ENCODE assay signal across 8 cellular contexts in the genomic region with DNA sequence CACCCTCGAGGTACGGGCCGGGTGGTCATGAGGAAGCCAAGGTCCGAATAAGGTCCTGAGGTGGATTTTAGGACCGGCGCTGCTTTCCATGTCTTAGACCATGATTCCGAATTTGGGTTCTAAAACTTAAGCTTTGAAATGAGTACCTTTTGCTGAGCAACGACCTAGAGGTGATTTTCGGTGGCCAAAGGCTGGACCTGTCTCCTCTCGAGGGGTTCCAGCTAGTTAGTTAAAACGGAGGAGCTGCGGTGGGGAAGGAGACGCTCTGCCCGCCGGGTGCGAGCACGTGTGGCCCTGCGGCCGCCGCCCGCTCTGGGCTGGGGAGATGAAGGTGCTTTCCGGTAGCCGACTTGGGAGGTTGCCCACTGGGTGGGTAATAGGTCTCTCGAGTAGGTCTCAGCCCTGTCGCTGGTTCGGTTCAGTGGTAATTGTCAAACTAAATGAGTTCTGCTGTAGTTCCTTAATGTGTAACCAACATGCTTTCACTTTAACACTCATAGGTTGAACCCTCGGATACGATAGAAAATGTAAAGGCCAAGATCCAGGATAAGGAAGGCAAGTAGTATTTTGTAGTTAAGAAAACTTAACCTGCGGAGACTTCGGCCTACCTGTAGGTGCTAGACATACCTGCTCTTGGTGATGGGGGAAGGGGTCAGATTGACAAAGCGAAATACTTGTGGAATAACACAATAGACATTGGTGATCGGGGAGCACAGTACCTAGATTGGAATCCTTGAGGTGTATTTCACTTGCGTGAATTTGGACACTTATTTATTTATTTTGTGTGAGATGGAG. TPM values are rescaled to one million over a fixed set of nuclear protein-coding genes. Genes with fewer than 3 reads are reported as not detected.
DNase-seq lines count a peak whose midpoint lies in the region; FAIRE-seq and TF ChIP-seq lines count a peak whose summit lies in the region.

No MANE protein-coding gene starts in this region.

- DNase-seq in HFFc6: no peak
- peak; percentile 56 for DNase-seq in OCI-M1 (lab: John Stamatoyannopoulos, UW)
- DNase-seq in activated naive CD4-positive, alpha-beta T cell treated with anti-CD3 and anti-CD28 coated beads for 36 hours: peak; percentile 59
- DNase-seq in cardiac septum (ENCODE audit: low spot score): peak; percentile 78
- no peak for DNase-seq in SIG-M5 treated with dmso at 0.1 percent for 504 hours (lab: John Stamatoyannopoulos, UW; ENCODE audit: unreplicated experiment)
- DNase-seq in H54 (ENCODE audit: insufficient read length, low spot score): no peak

- H3K27me3 Mint-ChIP-seq in HFFc6 (ENCODE audit: insufficient read depth): peaks cover 2% of the 10 kb centered on the region; the same call in 1 of the 2 replicates
- no peaks in the 10 kb centered on the region for H3K27me3 Mint-ChIP-seq in activated naive CD4-positive, alpha-beta T cell treated with anti-CD3 and anti-CD28 coated beads for 36 hours (ENCODE audit: low read depth)

- peak overlapping the region; percentile 96 for H3K4me3 ChIP-seq in rectal smooth muscle tissue (ENCODE audit: low read length)

- H3K4me1 ChIP-seq in ES-I3 (ENCODE audit: insufficient read depth, low read length) (no peaks in the 10 kb centered on the region), rectal smooth muscle tissue (ENCODE audit: control insufficient read depth, insufficient read depth, low read length) (peaks cover 12% of the 10 kb centered on the region)

- peaks cover 53% of the 10 kb centered on the region for H3K36me3 Mint-ChIP-seq in HFFc6 (ENCODE audit: low read depth)
- peaks cover 39% of the 10 kb centered on the region for H3K36me3 Mint-ChIP-seq in activated naive CD4-positive, alpha-beta T cell treated with anti-CD3 and anti-CD28 coated beads for 36 hours (ENCODE audit: low read depth)

- no peak for TF ChIP-seq CTCF in HFFc6 (IDR thresholded peaks at IDR 0.05)

- H3K36me3 ChIP-seq in ES-I3 (ENCODE audit: insufficient read depth, low read length) (peaks cover 25% of the 10 kb centered on the region), rectal smooth muscle tissue (ENCODE audit: control insufficient read depth, insufficient read depth, low read length) (peaks cover 17% of the 10 kb centered on the region)

- no peaks in the 10 kb centered on the region for H3K27me3 ChIP-seq in rectal smooth muscle tissue (ENCODE audit: control insufficient read depth, insufficient read depth, low read length)

- H3K9me3 Mint-ChIP-seq in HFFc6: no peaks in the 10 kb centered on the region
- no peaks in the 10 kb centered on the region for H3K9me3 Mint-ChIP-seq in activated naive CD4-positive, alpha-beta T cell treated with anti-CD3 and anti-CD28 coated beads for 36 hours

- peak overlapping the region; percentile 95 for H3K4me3 Mint-ChIP-seq in HFFc6
- peak overlapping the region; percentile 97 for H3K4me3 Mint-ChIP-seq in activated naive CD4-positive, alpha-beta T cell treated with anti-CD3 and anti-CD28 coated beads for 36 hours

- H3K27ac ChIP-seq in rectal smooth muscle tissue (ENCODE audit: low read depth, low read length): peak overlapping the region; percentile 96

- H3K9ac ChIP-seq in ES-I3 (ENCODE audit: low read depth, low read length) (peak overlapping the region; percentile 95), rectal smooth muscle tissue (ENCODE audit: low read length) (peak overlapping the region; percentile 98)

- H3K9me3 ChIP-seq in ES-I3 (ENCODE audit: control insufficient read depth, insufficient read depth, low read length): no peaks in the 10 kb centered on the region

- CTCF ChIA-PET in activated naive CD4-positive, alpha-beta T cell treated with anti-CD3 and anti-CD28 coated beads for 36 hours (lab: Charles Lee): no interaction called here

- intact Hi-C loops in activated naive CD4-positive, alpha-beta T cell treated with anti-CD3 and anti-CD28 coated beads for 36 hours (cut with micrococcal nuclease): loop anchor here (1.0 to 5.0 kb wide), 15 partner anchors 10 to 1466 kb away; partner anchors contain the start of genes CFAP36, CHAC2, EML6 and MTIF2
- intact Hi-C loops in cardiac septum (cut with DNase I): loop anchor here (2.0 to 5.0 kb wide), 2 partner anchors 36 to 184 kb away; partner anchors contain the start of genes CCDC88A and MTIF2

- peak overlapping the region; percentile 96 for H3K27ac Mint-ChIP-seq in HFFc6
- peak overlapping the region; percentile 95 for H3K27ac Mint-ChIP-seq in activated naive CD4-positive, alpha-beta T cell treated with anti-CD3 and anti-CD28 coated beads for 36 hours

- H3K4me1 Mint-ChIP-seq in HFFc6 (ENCODE audit: low read depth): peaks cover 60% of the 10 kb centered on the region
- peaks cover 47% of the 10 kb centered on the region for H3K4me1 Mint-ChIP-seq in activated naive CD4-positive, alpha-beta T cell treated with anti-CD3 and anti-CD28 coated beads for 36 hours (ENCODE audit: low read depth)

- TF ChIP-seq POLR2A in H54 (IDR thresholded peaks at IDR 0.05; ENCODE audit: low read depth, low read length): no peak

- FAIRE-seq in H54 (lab: Jason Lieb, UNC): no peak

RNA-seq across cellular contexts. Expression of gene RPS27A, which starts 0.6 kb away (rescaled TPM):
- 100 to 1,000 TPM; 776 to 909 (median 882) TPM for total RNA-seq in HFFc6 (2021; fragmentation: NEBNext Ultra II Directional; extraction: Animal tissue kit (Norgen Biotek cat#: 25700))
- total RNA-seq in activated naive CD4-positive, alpha-beta T cell treated with anti-CD3 and anti-CD28 coated beads for 36 hours: 1,000 to 10,000 TPM; 1,468 to 1,556 TPM
- 395 TPM for total RNA-seq in cardiac septum

RNA-seq across cellular contexts. Expression of gene CLHC1, which starts 1.0 kb away (rescaled TPM):
- 1 to 10 TPM; 5.1 to 8.4 (median 6.2) TPM for total RNA-seq in HFFc6 (2021; fragmentation: NEBNext Ultra II Directional; extraction: Animal tissue kit (Norgen Biotek cat#: 25700))
- total RNA-seq in activated naive CD4-positive, alpha-beta T cell treated with anti-CD3 and anti-CD28 coated beads for 36 hours: 1 to 10 TPM; 2.4 to 3.1 TPM
- total RNA-seq in cardiac septum: 8.6 TPM

RNA-seq across cellular contexts. Expression of gene MTIF2, which starts 36.0 kb away (rescaled TPM):
- 10 to 100 TPM; 22.4 to 28.7 (median 25.9) TPM for total RNA-seq in HFFc6 (2021; fragmentation: NEBNext Ultra II Directional; extraction: Animal tissue kit (Norgen Biotek cat#: 25700))
- 10 to 100 TPM; 43.9 to 44.2 TPM for total RNA-seq in activated naive CD4-positive, alpha-beta T cell treated with anti-CD3 and anti-CD28 coated beads for 36 hours
- 40.8 TPM for total RNA-seq in cardiac septum

Comparison
In these comparisons a context has a peak if more than half of its experiments do, and no peak if none do; other contexts are left out.
1. DNase-seq: peak in OCI-M1 (single experiment), activated naive CD4-positive, alpha-beta T cell treated with anti-CD3 and anti-CD28 coated beads for 36 hours (single experiment) and cardiac septum (single experiment); none in HFFc6 (single experiment), SIG-M5 treated with dmso at 0.1 percent for 504 hours (single experiment) and H54 (single experiment).